Comparison of ENCODE assay signal across 8 cellular contexts in genomic region chr7:140214075-140214684, GRCh38. TPM values are rescaled to one million over a fixed set of nuclear protein-coding genes. Genes with fewer than 3 reads are reported as not detected.
DNase-seq lines count a peak whose midpoint lies in the region; ATAC-seq, FAIRE-seq and TF ChIP-seq lines count a peak whose summit lies in the region.

No MANE protein-coding gene starts in this region.

- H4K20me1 ChIP-seq in MM.1S (ENCODE audit: insufficient read depth, low read length) (no peaks in the 10 kb centered on the region), K562 (replicated peaks; ENCODE audit: control insufficient read depth, insufficient read depth, low read length) (no peaks in the 10 kb centered on the region)

- DNase-seq in MM.1S (peak; percentile 86), K562 (ENCODE audit: extremely low read depth in 1 of 4, low spot score in 3 of 4) (no peak), GF-D8 (lab: John Stamatoyannopoulos, UW) (no peak), AG08396 (ENCODE audit: low spot score) (no peak), D341Med (ENCODE audit: low spot score) (no peak)

- in situ Hi-C loops in K562 (cut with MboI), result no loop called here

- H3K9me1 ChIP-seq in K562 (ENCODE audit: control insufficient read depth, insufficient read depth, low read length), result no peaks in the 10 kb centered on the region

- H3K79me2 ChIP-seq in MM.1S (ENCODE audit: low read length) (no peaks in the 10 kb centered on the region), K562 (ENCODE audit: control insufficient read depth, insufficient read depth, low read length) (no peaks in the 10 kb centered on the region)

- H3K27me3 ChIP-seq in MM.1S (replicated peaks; ENCODE audit: insufficient read depth, low read length), result peaks cover 11% of the 10 kb centered on the region
- H3K27me3 ChIP-seq in K562 (ENCODE audit: control insufficient read depth in 2 of 2, insufficient read depth in 2 of 2, low read length in 2 of 2), result peaks cover 10 to 29% of the 10 kb centered on the region in 2 experiments; a peak in 4 of 5 replicates
- H3K27me3 ChIP-seq in muscle layer of duodenum (ENCODE audit: low read depth, low read length), result no peaks in the 10 kb centered on the region

- CTCF ChIA-PET in K562 (lab: Yijun Ruan, JAX; ENCODE audit: low intra/inter-chr PET ratio), result no interaction called here

- BruUV-seq in K562 (replicated peaks; lab: Mats Ljungman, UMichigan), result no TSS peak

- H3K36me3 ChIP-seq in MM.1S (replicated peaks; ENCODE audit: insufficient read depth, low read length) (no peaks in the 10 kb centered on the region), K562 (ENCODE audit: control insufficient read depth, insufficient read depth, low read length) (no peaks in the 10 kb centered on the region), muscle layer of duodenum (ENCODE audit: control insufficient read depth in 1 of 2, insufficient read depth in 2 of 2, low read length in 2 of 2) (no peaks in the 10 kb centered on the region)

- FAIRE-seq in K562 (lab: Jason Lieb, UNC), result no peak

- WGBS in K562 (ENCODE audit: insufficient coverage, low coverage, missing lambda C conversion rate), result 20% methylated on average over 3 of the region's 3 CpGs

- peak overlapping the region; percentile 30 for H3K4me2 ChIP-seq in MM.1S (ENCODE audit: low read depth, low read length)
- H3K4me2 ChIP-seq in K562 (ENCODE audit: insufficient read depth, low read length), result no peak overlapping the region

- POLR2A ChIA-PET in K562 (lab: Yijun Ruan, JAX), result interaction anchor here (1.0 kb wide), 1 partner anchor 21 kb away, joined by 3 read pairs; no protein-coding TSS in a partner anchor

- H3K4me3 ChIP-seq in MM.1S (ENCODE audit: low read length) (no peak overlapping the region), K562 (no peak overlapping the region), muscle layer of duodenum (ENCODE audit: low read depth in 1 of 2, low read length in 2 of 2) (no peak overlapping the region)

- H3K4me1 ChIP-seq in MM.1S (ENCODE audit: low read length) (peaks cover 50% of the 10 kb centered on the region), K562 (replicated peaks in 1 of 2; ENCODE audit: control insufficient read depth in 2 of 2, insufficient read depth in 2 of 2, low read length in 2 of 2) (peaks cover 0 to 5% of the 10 kb centered on the region in 2 experiments; a peak in 1 of 5 replicates), muscle layer of duodenum (ENCODE audit: control insufficient read depth in 1 of 2, insufficient read depth in 2 of 2, low read length in 2 of 2) (peaks cover 3 to 5% of the 10 kb centered on the region in 2 donors)

- H3K27ac ChIP-seq in MM.1S (ENCODE audit: low read length) (peak overlapping the region; percentile 17; the same call in 1 of the 2 replicates), K562 (ENCODE audit: extremely low read depth, low read depth, low read length) (no peak overlapping the region), muscle layer of duodenum (ENCODE audit: low read length) (peak overlapping the region; percentile 49)

- TF ChIP-seq CTCF in MM.1S (IDR thresholded peaks at IDR 0.05; ENCODE audit: low read length) (no peak), K562 (IDR thresholded peaks at IDR 0.05 in 2 of 3, conservative IDR thresholded peaks at IDR 0.05 in 1 of 3; ENCODE audit: insufficient read depth in 2 of 3, low read depth in 1 of 3, low read length in 3 of 3) (no peak)

- H3K9ac ChIP-seq in MM.1S (ENCODE audit: low read length), result no peak overlapping the region
- no peak overlapping the region for H3K9ac ChIP-seq in K562 (ENCODE audit: insufficient read depth in 1 of 2, low read depth in 2 of 2, low read length in 2 of 2)

- H3K9me3 ChIP-seq in MM.1S (replicated peaks; ENCODE audit: insufficient read depth, low read length), result no peaks in the 10 kb centered on the region
- no peaks in the 10 kb centered on the region for H3K9me3 ChIP-seq in K562 (replicated peaks; ENCODE audit: control insufficient read depth, insufficient read depth, low read depth, low read length)
- H3K9me3 ChIP-seq in muscle layer of duodenum (ENCODE audit: control insufficient read depth in 1 of 2, low read length in 2 of 2), result peaks cover 0 to 3% of the 10 kb centered on the region in 2 donors

- TF ChIP-seq EP300 in K562 (IDR thresholded peaks at IDR 0.05; ENCODE audit: low read length), result no peak

- no peak for TF ChIP-seq RAD21 in K562 (CRISPR knock-in tag; conservative IDR thresholded peaks at IDR 0.05 in 1 of 2, IDR thresholded peaks at IDR 0.05 in 1 of 2)

- no peak overlapping the region for H2AFZ ChIP-seq in MM.1S (ENCODE audit: low read length)
- no peak overlapping the region for H2AFZ ChIP-seq in K562 (ENCODE audit: low read depth, low read length)

- intact Hi-C loops in K562 (cut with micrococcal nuclease), result no loop called here

- TF ChIP-seq POLR2A in K562 (conservative IDR thresholded peaks at IDR 0.05), result no peak

- ATAC-seq in GM18861 (IDR thresholded peaks at IDR 0.05; ENCODE audit: unreplicated experiment) (peak; percentile 22), K562 (no peak), HG03520 (IDR thresholded peaks at IDR 0.05; ENCODE audit: unreplicated experiment) (no peak)

- peaks cover 51% of the 10 kb centered on the region for H3F3A ChIP-seq in MM.1S (ENCODE audit: insufficient read depth, low read length)

- H3K9me2 ChIP-seq in MM.1S (replicated peaks; ENCODE audit: insufficient read depth, low read length), result no peaks in the 10 kb centered on the region

TF ChIP-seq in K562, 482 proteins besides CTCF, POLR2A, EP300 and RAD21 (continues in another document):
- TF ChIP-seq CXXC5 (CRISPR knock-in tag; IDR thresholded peaks at IDR 0.05), result no peak
- TF ChIP-seq GTF2A2 (tag; IDR thresholded peaks at IDR 0.05), result no peak
- TF ChIP-seq ASH1L (IDR thresholded peaks at IDR 0.05; ENCODE audit: borderline replicate concordance, low read depth, partially characterized antibody), result no peak
- TF ChIP-seq NR2C2 (CRISPR knock-in tag; IDR thresholded peaks at IDR 0.05), result 0 out of 2 replicates have a peak, but pooled peaks have one; percentile 31
- no peak for TF ChIP-seq NR2C2 (tag; IDR thresholded peaks at IDR 0.05)
- no peak for TF ChIP-seq ZNF280B (CRISPR knock-in tag; IDR thresholded peaks at IDR 0.05)
- TF ChIP-seq, protein P1, sequence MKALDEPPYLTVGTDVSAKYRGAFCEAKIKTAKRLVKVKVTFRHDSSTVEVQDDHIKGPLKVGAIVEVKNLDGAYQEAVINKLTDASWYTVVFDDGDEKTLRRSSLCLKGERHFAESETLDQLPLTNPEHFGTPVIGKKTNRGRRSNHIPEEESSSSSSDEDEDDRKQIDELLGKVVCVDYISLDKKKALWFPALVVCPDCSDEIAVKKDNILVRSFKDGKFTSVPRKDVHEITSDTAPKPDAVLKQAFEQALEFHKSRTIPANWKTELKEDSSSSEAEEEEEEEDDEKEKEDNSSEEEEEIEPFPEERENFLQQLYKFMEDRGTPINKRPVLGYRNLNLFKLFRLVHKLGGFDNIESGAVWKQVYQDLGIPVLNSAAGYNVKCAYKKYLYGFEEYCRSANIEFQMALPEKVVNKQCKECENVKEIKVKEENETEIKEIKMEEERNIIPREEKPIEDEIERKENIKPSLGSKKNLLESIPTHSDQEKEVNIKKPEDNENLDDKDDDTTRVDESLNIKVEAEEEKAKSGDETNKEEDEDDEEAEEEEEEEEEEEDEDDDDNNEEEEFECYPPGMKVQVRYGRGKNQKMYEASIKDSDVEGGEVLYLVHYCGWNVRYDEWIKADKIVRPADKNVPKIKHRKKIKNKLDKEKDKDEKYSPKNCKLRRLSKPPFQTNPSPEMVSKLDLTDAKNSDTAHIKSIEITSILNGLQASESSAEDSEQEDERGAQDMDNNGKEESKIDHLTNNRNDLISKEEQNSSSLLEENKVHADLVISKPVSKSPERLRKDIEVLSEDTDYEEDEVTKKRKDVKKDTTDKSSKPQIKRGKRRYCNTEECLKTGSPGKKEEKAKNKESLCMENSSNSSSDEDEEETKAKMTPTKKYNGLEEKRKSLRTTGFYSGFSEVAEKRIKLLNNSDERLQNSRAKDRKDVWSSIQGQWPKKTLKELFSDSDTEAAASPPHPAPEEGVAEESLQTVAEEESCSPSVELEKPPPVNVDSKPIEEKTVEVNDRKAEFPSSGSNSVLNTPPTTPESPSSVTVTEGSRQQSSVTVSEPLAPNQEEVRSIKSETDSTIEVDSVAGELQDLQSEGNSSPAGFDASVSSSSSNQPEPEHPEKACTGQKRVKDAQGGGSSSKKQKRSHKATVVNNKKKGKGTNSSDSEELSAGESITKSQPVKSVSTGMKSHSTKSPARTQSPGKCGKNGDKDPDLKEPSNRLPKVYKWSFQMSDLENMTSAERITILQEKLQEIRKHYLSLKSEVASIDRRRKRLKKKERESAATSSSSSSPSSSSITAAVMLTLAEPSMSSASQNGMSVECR (CRISPR knock-in tag; IDR thresholded peaks at IDR 0.05), result peak; percentile 24; the same call in 1 of the 2 replicates

RNA-seq across cellular contexts. Expression of gene KDM7A, which starts 37.4 kb away (rescaled TPM):
- 15.5 and 30.7 TPM in 2 replicates for total RNA-seq in K562 (2011; cell fraction: chromatin; rRNA removed; ENCODE audit: low replicate concordance)
- 5.2 and 9.6 TPM in 2 replicates for total RNA-seq in K562 (2011; cell fraction: nucleolus; rRNA removed)
- 11.7 and 17.5 TPM in 2 replicates for total RNA-seq in K562 (2011; cell fraction: nucleoplasm; rRNA removed)
- total RNA-seq in K562 (2014; rRNA removed) (7.4 and 8.4 TPM in 2 replicates), K562 (2014; rRNA removed; fragmentation: Illumina TruSeq; extraction: Trizol) (7.0 and 8.2 TPM in 2 replicates), K562 (2015; rRNA removed; fragmentation: Illumina TruSeq; extraction: Trizol) (3.5 and 4.1 TPM in 2 replicates), K562 (2021) (7.6 and 7.8 TPM in 2 replicates)
- polyA plus RNA-seq in K562 (2011; rRNA removed) (6.4 and 7.6 TPM in 2 replicates), K562 (2014; fragmentation: Illumina TruSeq; extraction: Trizol) (8.3 and 10.3 TPM in 2 replicates), K562 (2014; fragmentation: Nextera tagmentation; extraction: Ambion mirVana) (1 to 10 TPM in 1 of 2 experiments, under 1 TPM in 1; 0.90 to 1.3 TPM), K562 (2014; rRNA removed) (4.4 and 6.7 TPM in 2 replicates)
- 2.1 and 3.7 TPM in 2 replicates for polyA plus RNA-seq in K562 (2011; cell fraction: cytosol; rRNA removed)
- 15.0 and 21.3 TPM in 2 replicates for polyA plus RNA-seq in K562 (2011; cell fraction: nucleus; rRNA removed)
- 2.9 and 5.2 TPM in 2 replicates for polyA plus RNA-seq in K562 (2012)
- 21.0 and 23.1 TPM in 2 replicates for polyA minus RNA-seq in K562 (2011; rRNA and poly(A)+ RNA removed)
- polyA minus RNA-seq in K562 (2011; cell fraction: cytosol; rRNA and poly(A)+ RNA removed), result 7.3 and 9.8 TPM in 2 replicates
- 9.2 and 16.3 TPM in 2 replicates for polyA minus RNA-seq in K562 (2011; cell fraction: nucleus; rRNA and poly(A)+ RNA removed)
